ENCODE assay signal across 6 cellular contexts in the genomic region with DNA sequence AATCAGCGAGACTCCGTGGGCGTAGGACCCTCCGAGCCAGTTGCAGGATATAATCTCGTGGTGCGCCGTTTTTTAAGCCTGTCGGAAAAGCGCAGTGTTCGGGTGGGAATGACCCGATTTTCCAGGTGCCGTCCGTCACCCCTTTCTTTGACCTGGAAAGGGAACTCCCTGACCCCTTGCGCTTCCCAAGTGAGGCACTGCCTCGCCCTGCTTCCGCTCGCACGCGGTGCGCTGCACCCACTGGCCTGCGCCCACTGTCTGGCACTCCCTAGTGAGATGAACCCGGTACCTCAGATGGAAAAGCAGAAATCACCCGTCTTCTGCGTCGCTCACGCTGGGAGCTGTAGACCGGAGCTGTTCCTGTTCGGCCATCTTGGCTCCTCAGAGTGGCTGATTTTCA.
DNase-seq lines count a peak whose midpoint lies in the region; ATAC-seq, FAIRE-seq and TF ChIP-seq lines count a peak whose summit lies in the region.
"Not testable (repeated sequence)": the region's sequence is repeated elsewhere in the genome, so short reads cannot be mapped to it uniquely, and the experiment has no call there.

No MANE protein-coding gene starts in this region.

- not testable (repeated sequence) for H3K36me3 Mint-ChIP-seq in GM23338 (ENCODE audit: low read depth); neural progenitor cell

- not testable (repeated sequence) for H3K27ac ChIP-seq in GM23338 (ENCODE audit: low read depth); H1 (ENCODE audit: low read depth, low read length); iPS-20b (ENCODE audit: low read length); neural progenitor cell
- peak overlapping the region; percentile 79; the same call in 1 of the 2 replicates for H3K27ac ChIP-seq in HUES6 (ENCODE audit: low read depth, low read length)

- H3K9me3 ChIP-seq in HUES6 (ENCODE audit: control insufficient read depth, insufficient read depth, low read depth, low read length); H1 (ENCODE audit: insufficient read depth in 2 of 2, low read depth in 1 of 2, low read length in 1 of 2); iPS-20b (ENCODE audit: insufficient read depth, low read depth, low read length); neural progenitor cell (ENCODE audit: low read depth): not testable (repeated sequence)

- not testable (repeated sequence) for H2AFZ ChIP-seq in GM23338; H1 (ENCODE audit: low read length); neural progenitor cell (replicated peaks)

- not testable (repeated sequence) for TF ChIP-seq POLR2A in H1 (IDR thresholded peaks at IDR 0.05; ENCODE audit: control extremely low read depth in 1 of 2, low read depth in 2 of 2, low read length in 2 of 2)

- TF ChIP-seq RAD21 in H1 (IDR thresholded peaks at IDR 0.05 in 1 of 2, conservative IDR thresholded peaks at IDR 0.05 in 1 of 2; ENCODE audit: low read depth in 2 of 2, low read length in 2 of 2): not testable (repeated sequence)

- not testable (repeated sequence) for H3K27me3 ChIP-seq in GM23338 (ENCODE audit: insufficient read depth); HUES6 (ENCODE audit: control insufficient read depth, insufficient read depth, low read length); H1 (replicated peaks in 1 of 4; ENCODE audit: control insufficient read depth in 3 of 4, extremely low read depth in 1 of 4, insufficient read depth in 3 of 4, low read length in 3 of 4); iPS-20b (ENCODE audit: insufficient read depth, low read length); neural progenitor cell

- CTCF ChIA-PET in H1 (lab: Charles Lee; ENCODE audit: partially characterized antibody): not testable (repeated sequence)

- not testable (repeated sequence) for H3K18ac ChIP-seq in H1 (ENCODE audit: extremely low read depth, low read length)

- not testable (repeated sequence) for DNase-seq in GM23338 (ENCODE audit: low spot score); neural progenitor cell (ENCODE audit: low spot score)
- peak; percentile 37 for DNase-seq in RPMI8226
- peak in 1 of 2 experiments; percentile 46 for DNase-seq in H1 (ENCODE audit: low read depth in 1 of 2, low spot score in 2 of 2)

- H3K4me3 ChIP-seq in GM23338: peak overlapping the region; percentile 32; the same call in 1 of the 2 replicates
- peak overlapping the region; percentile 54 for H3K4me3 ChIP-seq in HUES6 (ENCODE audit: low read depth, low read length)
- peak overlapping the region in 2 of 4 experiments; percentile 25 to 39; a peak in 2 of 8 replicates for H3K4me3 ChIP-seq in H1 (ENCODE audit: extremely low read depth in 1 of 4, insufficient read depth in 2 of 4, low read depth in 3 of 4, low read length in 4 of 4)
- peak overlapping the region; percentile 45; the same call in 1 of the 2 replicates for H3K4me3 ChIP-seq in iPS-20b (ENCODE audit: low read length)
- not testable (repeated sequence) for H3K4me3 ChIP-seq in neural progenitor cell

- not testable (repeated sequence) for H2BK15ac ChIP-seq in H1 (ENCODE audit: low read length)

- H3K4ac ChIP-seq in H1 (replicated peaks; ENCODE audit: insufficient read length, low read depth, low read length): not testable (repeated sequence)

- H3K79me2 ChIP-seq in GM23338 (replicated peaks; ENCODE audit: insufficient read depth); H1 (ENCODE audit: control insufficient read depth in 1 of 2, insufficient read depth in 2 of 2, low read length in 2 of 2); neural progenitor cell (ENCODE audit: low read depth): not testable (repeated sequence)

- not testable (repeated sequence) for H3K9me3 Mint-ChIP-seq in GM23338, neural progenitor cell

- H3K14ac ChIP-seq in H1 (ENCODE audit: insufficient read length): not testable (repeated sequence)

- H3K79me1 ChIP-seq in H1 (ENCODE audit: low read depth, low read length): not testable (repeated sequence)

- not testable (repeated sequence) for H4K8ac ChIP-seq in H1 (ENCODE audit: extremely low read depth, insufficient read depth, low read length)

- H3K23ac ChIP-seq in H1 (ENCODE audit: insufficient read length): not testable (repeated sequence)

- not testable (repeated sequence) for H4K91ac ChIP-seq in H1 (replicated peaks; ENCODE audit: insufficient read length, low read length)

- not testable (repeated sequence) for H3K4me1 ChIP-seq in GM23338 (ENCODE audit: insufficient read depth); HUES6 (ENCODE audit: control insufficient read depth, insufficient read depth, low read length); H1 (replicated peaks in 1 of 4; ENCODE audit: control insufficient read depth in 3 of 4, insufficient read depth in 4 of 4, low read length in 3 of 4); iPS-20b (ENCODE audit: insufficient read depth, low read length); neural progenitor cell

- not testable (repeated sequence) for TF ChIP-seq CTCF in GM23338 (conservative IDR thresholded peaks at IDR 0.05; ENCODE audit: low read depth in 2 of 2); H1 (IDR thresholded peaks at IDR 0.05; ENCODE audit: control extremely low read depth in 1 of 3, insufficient read depth in 1 of 3, low read depth in 1 of 3, low read length in 3 of 3); neural progenitor cell (IDR thresholded peaks at IDR 0.05)

- not testable (repeated sequence) for H3K36me3 ChIP-seq in GM23338 (ENCODE audit: insufficient read depth); HUES6 (ENCODE audit: control insufficient read depth, insufficient read depth, low read length); H1 (ENCODE audit: control insufficient read depth in 2 of 4, insufficient read depth in 4 of 4, low read length in 3 of 4); iPS-20b (ENCODE audit: insufficient read depth, low read depth, low read length); neural progenitor cell

- ATAC-seq in GM23338: not testable (repeated sequence)

- H3K4me1 Mint-ChIP-seq in GM23338: not testable (repeated sequence)
- H3K4me1 Mint-ChIP-seq in neural progenitor cell: peaks cover 12% of the 10 kb centered on the region

- not testable (repeated sequence) for H2BK12ac ChIP-seq in H1 (ENCODE audit: low read depth, low read length)

- H3K9ac ChIP-seq in HUES6 (ENCODE audit: low read length): peak overlapping the region; percentile 75
- H3K9ac ChIP-seq in H1 (replicated peaks in 1 of 4; ENCODE audit: extremely low read depth in 1 of 4, low read depth in 3 of 4, low read length in 3 of 4); iPS-20b (ENCODE audit: low read depth, low read length); neural progenitor cell: not testable (repeated sequence)

- 63% methylated on average over 1 of the region's 28 CpGs; no CpG with 5 or more reads in 1 of the 2 experiments for WGBS in H1 (ENCODE audit: extremely low coverage in 1 of 2, insufficient coverage in 1 of 2, insufficient read length in 1 of 2, insufficient replicate concordance in 2 of 2, low coverage in 1 of 2, low lambda C conversion rate in 2 of 2, missing lambda C conversion rate in 1 of 2), 2 experiments

- H3F3A ChIP-seq in GM23338 (replicated peaks; ENCODE audit: low read depth); neural progenitor cell (ENCODE audit: low read depth): not testable (repeated sequence)

- not testable (repeated sequence) for H2BK5ac ChIP-seq in H1 (ENCODE audit: low read depth, low read length)

- not testable (repeated sequence) for H2AK5ac ChIP-seq in H1 (ENCODE audit: low read depth, low read length)

- H3K56ac ChIP-seq in H1 (replicated peaks; ENCODE audit: insufficient read length, low read depth, low read length): not testable (repeated sequence)

- not testable (repeated sequence) for H2BK120ac ChIP-seq in H1 (replicated peaks; ENCODE audit: low read depth, low read length)

- not testable (repeated sequence) for H3K23me2 ChIP-seq in H1 (ENCODE audit: low read depth, low read length)

- not testable (repeated sequence) for TF ChIP-seq EP300 in H1 (IDR thresholded peaks at IDR 0.05; ENCODE audit: borderline replicate concordance in 1 of 2, low read depth in 2 of 2, low read length in 2 of 2)

- not testable (repeated sequence) for H3K27me3 Mint-ChIP-seq in GM23338 (ENCODE audit: insufficient read depth, low read depth, poor library complexity); neural progenitor cell (ENCODE audit: insufficient read depth, low read depth)

- not testable (repeated sequence) for H2BK20ac ChIP-seq in H1 (ENCODE audit: low read length)

- POLR2A ChIA-PET in H1 (lab: Charles Lee; ENCODE audit: partially characterized antibody): interaction anchor here (0.6 kb wide), 1 partner anchor 490 kb away, joined by 4 read pairs; no protein-coding TSS in a partner anchor

- not testable (repeated sequence) for H3K9me2 ChIP-seq in GM23338 (ENCODE audit: insufficient read depth)

- H3K4me3 Mint-ChIP-seq in GM23338 (peak overlapping the region; percentile 55), neural progenitor cell (peak overlapping the region; percentile 63)

- not testable (repeated sequence) for H3K27ac Mint-ChIP-seq in GM23338
- H3K27ac Mint-ChIP-seq in neural progenitor cell: peak overlapping the region; percentile 97

- peak overlapping the region; percentile 45; the same call in 1 of the 2 replicates for H3K4me2 ChIP-seq in GM23338
- H3K4me2 ChIP-seq in H1 (ENCODE audit: insufficient read depth in 1 of 2, low read depth in 2 of 2, low read length in 2 of 2); neural progenitor cell: not testable (repeated sequence)

- H4K20me1 ChIP-seq in GM23338 (replicated peaks; ENCODE audit: insufficient read depth); H1 (replicated peaks in 1 of 2; ENCODE audit: control insufficient read depth in 1 of 2, insufficient read depth in 2 of 2, low read length in 2 of 2); neural progenitor cell (ENCODE audit: low read depth): not testable (repeated sequence)

- FAIRE-seq in H1 (lab: Jason Lieb, UNC): not testable (repeated sequence)

- not testable (repeated sequence) for H4K5ac ChIP-seq in H1 (ENCODE audit: insufficient read length, low read depth, low read length)

TF ChIP-seq in H1, 55 proteins besides CTCF, POLR2A, EP300 and RAD21:
- TF ChIP-seq YY1 (IDR thresholded peaks at IDR 0.05; ENCODE audit: low read depth, low read length): peak; percentile 56; the same call in 1 of the 2 replicates
